ENCODE assay signal across 8 cellular contexts in the genomic region with DNA sequence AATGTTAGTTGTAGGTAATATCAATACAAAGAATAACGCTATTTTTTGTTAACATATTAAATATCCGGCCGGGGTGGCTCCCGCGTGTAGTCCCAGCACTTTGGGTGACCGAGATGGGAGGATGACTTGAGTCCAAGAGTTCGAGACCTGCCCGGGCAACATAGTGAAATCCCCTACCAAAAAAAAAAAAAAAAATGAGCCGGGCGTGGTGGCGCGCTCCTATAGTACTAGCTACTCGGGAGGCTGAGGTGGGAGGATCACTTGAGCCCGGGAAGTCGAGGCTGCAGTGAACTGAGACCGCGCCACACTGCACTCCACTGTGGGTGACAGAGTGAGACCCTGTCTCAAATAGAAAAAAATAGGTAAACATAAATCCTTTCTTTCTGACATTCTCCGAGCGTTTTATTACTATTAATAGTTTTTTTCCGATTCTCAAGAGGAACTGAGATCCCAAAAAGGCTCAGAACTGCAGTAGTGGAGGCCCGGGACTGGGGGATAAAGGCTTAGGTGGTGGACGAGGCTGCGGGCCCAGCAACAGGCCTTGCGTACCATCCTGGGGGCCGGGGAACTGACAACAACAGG. TPM values are rescaled to one million over a fixed set of nuclear protein-coding genes. Genes with fewer than 3 reads are reported as not detected.
DNase-seq lines count a peak whose midpoint lies in the region; ATAC-seq and TF ChIP-seq lines count a peak whose summit lies in the region.

No MANE protein-coding gene starts in this region.

- peaks cover 4 to 8% of the 10 kb centered on the region in 2 donors for H3K36me3 Mint-ChIP-seq in naive B cell

- H3K27ac Mint-ChIP-seq in naive B cell: peak overlapping the region; percentile 70 to 92 (median 84)

- DNase-seq in AG09309 (ENCODE audit: low read depth) (no peak), HuH-7 (ENCODE audit: low spot score) (peak; percentile 23), choroid plexus epithelial cell (ENCODE audit: low read depth) (no peak), naive B cell (no peak), NCI-H2081 treated with DMSO at 0.1 percent for 48 hours (lab: John Stamatoyannopoulos, UW) (no peak), NCI-H526 (lab: John Stamatoyannopoulos, UW) (no peak)

- no peaks in the 10 kb centered on the region for H3K27me3 Mint-ChIP-seq in naive B cell

- peaks cover 2 to 6% (median 3%) of the 10 kb centered on the region in 7 donors for H3K9me3 Mint-ChIP-seq in naive B cell

- TF ChIP-seq CTCF in AG09309 (IDR thresholded peaks at IDR 0.05; ENCODE audit: control insufficient read depth, insufficient read depth, low read depth, low read length, missing control alignments) (no peak), choroid plexus epithelial cell (conservative IDR thresholded peaks at IDR 0.05; ENCODE audit: low read depth, low read length) (no peak)

- peak overlapping the region in 6 of 8 donors; percentile 82 to 96 (median 90) for H3K4me3 Mint-ChIP-seq in naive B cell

- peaks cover 29 to 39% (median 35%) of the 10 kb centered on the region in 3 donors for H3K4me1 Mint-ChIP-seq in naive B cell

- peak overlapping the region; percentile 80 for H3K4me3 ChIP-seq in AG09309 (ENCODE audit: control insufficient read depth, low read depth, low read length)
- peak overlapping the region; percentile 96 for H3K4me3 ChIP-seq in choroid plexus epithelial cell (ENCODE audit: low read depth, low read length)

- ATAC-seq in naive B cell (ENCODE audit: low read depth in 2 of 2) (no peak), HG03159 (IDR thresholded peaks at IDR 0.05; ENCODE audit: unreplicated experiment) (no peak), GM18861 (IDR thresholded peaks at IDR 0.05; ENCODE audit: unreplicated experiment) (no peak)

RNA-seq across cellular contexts. Expression of a gene that starts 1.0 kb away (rescaled TPM):
- polyA plus RNA-seq in naive B cell (ENCODE audit: low read depth in 6 of 6): 10 to 100 TPM in 5 of 6 donors, 1 to 10 TPM in 1; 7.6 to 40.2 (median 21.7) TPM
